Comparison of ENCODE assay signal across 8 cellular contexts in the genomic region with DNA sequence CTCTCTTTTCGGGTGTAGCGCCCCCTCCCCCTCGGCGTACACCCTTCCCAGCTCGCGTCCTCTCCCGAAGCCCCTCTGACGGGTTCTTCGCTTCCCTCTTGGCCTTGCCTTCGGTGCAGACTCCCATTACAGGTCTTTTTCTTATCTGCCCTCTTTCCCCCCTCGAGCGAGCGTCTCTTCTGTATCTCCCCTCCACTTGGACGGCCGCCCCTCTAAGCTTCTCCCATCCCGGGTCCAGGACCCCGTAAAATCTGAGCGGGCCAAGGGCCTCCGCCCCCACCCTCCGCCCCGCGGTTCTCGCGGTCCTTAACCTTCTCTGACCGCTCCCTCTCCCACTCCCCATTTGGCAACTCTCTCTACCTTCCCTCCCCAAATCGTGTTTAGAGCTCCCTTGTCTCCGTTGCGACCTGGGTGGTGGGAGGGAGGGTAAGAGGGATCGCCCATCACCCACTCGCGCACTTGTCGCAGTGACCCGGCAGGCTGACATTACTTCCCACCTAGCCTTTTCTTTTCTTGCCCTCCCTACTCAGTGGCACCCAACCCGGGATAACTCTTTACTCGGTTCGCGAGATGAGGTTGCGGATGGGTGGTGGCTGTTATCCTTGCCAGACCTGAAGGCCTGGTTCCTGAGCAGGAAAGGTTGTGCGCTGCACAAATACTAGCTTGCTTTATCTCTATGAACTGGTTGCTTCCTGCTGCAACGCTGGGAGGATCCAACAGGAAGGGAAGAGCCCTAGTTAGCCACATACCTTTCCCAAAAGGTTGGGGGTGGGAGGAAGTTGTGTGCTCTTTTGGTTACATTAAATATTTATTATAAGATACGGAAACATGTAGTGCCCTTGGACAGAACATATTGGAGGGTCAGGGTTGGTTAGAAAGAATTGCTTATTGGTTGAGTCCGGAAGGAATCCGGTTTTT. TPM values are rescaled to one million over a fixed set of nuclear protein-coding genes. Genes with fewer than 3 reads are reported as not detected.
DNase-seq lines count a peak whose midpoint lies in the region; ATAC-seq, FAIRE-seq and TF ChIP-seq lines count a peak whose summit lies in the region.

No MANE protein-coding gene starts in this region.

- H3K36me3 Mint-ChIP-seq in immature natural killer cell: peaks cover 3 to 4% (median 4%) of the 10 kb centered on the region in 3 donors

- ATAC-seq in RWPE2 (ENCODE audit: low read depth) (peak; percentile 51), HG03280 (IDR thresholded peaks at IDR 0.05; ENCODE audit: unreplicated experiment) (no peak), GM21526 (IDR thresholded peaks at IDR 0.05; ENCODE audit: low FRiP score, unreplicated experiment) (no peak)

- H3K9me3 Mint-ChIP-seq in immature natural killer cell: no peaks in the 10 kb centered on the region

- H3K27ac Mint-ChIP-seq in immature natural killer cell: peak overlapping the region; percentile 95 to 99 (median 97)

- H3K27me3 Mint-ChIP-seq in immature natural killer cell (ENCODE audit: low read depth in 3 of 3): peaks cover 9 to 17% (median 10%) of the 10 kb centered on the region in 3 donors

- DNase-seq in EH (ENCODE audit: low read depth) (peak; percentile 52), HK-2 (ENCODE audit: unreplicated experiment) (peak; percentile 17), RWPE2 (ENCODE audit: low spot score) (peak; percentile 76), bronchial epithelial cell (ENCODE audit: low read depth) (peak; percentile 63), immature natural killer cell (peak in 2 of 3 donors; percentile 7 to 9)

- FAIRE-seq in bronchial epithelial cell (lab: Jason Lieb, UNC): no peak

- H3K4me1 ChIP-seq in RWPE2 (ENCODE audit: insufficient read depth, poor library complexity, severe bottlenecking): peaks cover 18% of the 10 kb centered on the region

- H3K27ac ChIP-seq in RWPE2 (ENCODE audit: poor library complexity, severe bottlenecking): peak overlapping the region; percentile 80
- peak overlapping the region; percentile 82 to 99 (median 96) for H3K27ac ChIP-seq in skin epidermis

- TF ChIP-seq CTCF in RWPE2 (IDR thresholded peaks at IDR 0.05; ENCODE audit: poor library complexity, severe bottlenecking) (no peak), bronchial epithelial cell (IDR thresholded peaks at IDR 0.05; ENCODE audit: insufficient read depth, low read length, severe bottlenecking) (no peak)

- H3K4me3 Mint-ChIP-seq in immature natural killer cell: peak overlapping the region; percentile 95 to 99 (median 98)

- H3K9me3 ChIP-seq in RWPE2 (ENCODE audit: severe bottlenecking): no peaks in the 10 kb centered on the region

- no peaks in the 10 kb centered on the region for H3K27me3 ChIP-seq in RWPE2 (ENCODE audit: insufficient read depth, poor library complexity, severe bottlenecking)
- H3K27me3 ChIP-seq in bronchial epithelial cell (ENCODE audit: control insufficient read depth, insufficient read depth, low read length): no peaks in the 10 kb centered on the region

- H3K4me3 ChIP-seq in RWPE2 (ENCODE audit: severe bottlenecking): peak overlapping the region; percentile 90
- peak overlapping the region; percentile 84 for H3K4me3 ChIP-seq in bronchial epithelial cell (ENCODE audit: low read depth, low read length)
- peak overlapping the region; percentile 72 to 94 (median 88) for H3K4me3 ChIP-seq in skin epidermis

- H3K36me3 ChIP-seq in RWPE2 (ENCODE audit: low read depth) (peaks cover 22% of the 10 kb centered on the region), bronchial epithelial cell (ENCODE audit: control insufficient read depth, insufficient read depth, low read length) (peaks cover 2% of the 10 kb centered on the region)

- H3K4me1 Mint-ChIP-seq in immature natural killer cell: peaks cover 28 to 45% of the 10 kb centered on the region in 2 donors

RNA-seq across cellular contexts. Expression of a gene that starts 0.9 kb away (rescaled TPM):
- 167 and 195 TPM in 2 replicates for total RNA-seq in bronchial epithelial cell
- 100 to 1,000 TPM; 178 to 238 (median 228) TPM for polyA plus RNA-seq in immature natural killer cell

Comparison
In these comparisons a context has a peak if more than half of its experiments do, and no peak if none do; other contexts are left out.
1. DNase-seq: peak in every context shown above with its lines; median percentile 76 in RWPE2; 63 in bronchial epithelial cell; 52 in EH; 17 in HK-2; 8 in immature natural killer cell.